Comparison of ENCODE assay signal across 1 cellular context in genomic region chr11:94132823-94133408, GRCh38.
TF ChIP-seq lines count a peak whose summit lies in the region.

No MANE protein-coding gene starts in this region.

TF ChIP-seq in GM12878, 131 proteins besides CTCF, POLR2A, EP300 and RAD21:
- TF ChIP-seq JUNB (IDR thresholded peaks at IDR 0.05) (no peak), MTA2 (IDR thresholded peaks at IDR 0.05; ENCODE audit: low read depth) (no peak), TBL1XR1 (IDR thresholded peaks at IDR 0.05; ENCODE audit: low read depth, low read length) (no peak), SIN3A (IDR thresholded peaks at IDR 0.05; ENCODE audit: low read depth, low read length) (no peak), MXI1 (IDR thresholded peaks at IDR 0.05; ENCODE audit: low read depth, low read length) (no peak), HDGF (IDR thresholded peaks at IDR 0.05) (no peak), CREB1 (IDR thresholded peaks at IDR 0.05; ENCODE audit: low read depth) (no peak), NBN (IDR thresholded peaks at IDR 0.05) (no peak), HDAC2 (IDR thresholded peaks at IDR 0.05) (no peak), KDM1A (IDR thresholded peaks at IDR 0.05; ENCODE audit: borderline replicate concordance) (no peak), CEBPB (IDR thresholded peaks at IDR 0.05; ENCODE audit: borderline replicate concordance in 1 of 2, low read depth in 2 of 2, low read length in 2 of 2) (no peak), SIX5 (IDR thresholded peaks at IDR 0.05; ENCODE audit: low read depth, low read length, severe bottlenecking) (no peak), BMI1 (IDR thresholded peaks at IDR 0.05; ENCODE audit: borderline replicate concordance) (no peak), ZBTB33 (IDR thresholded peaks at IDR 0.05) (no peak)
- TF ChIP-seq, protein P1, sequence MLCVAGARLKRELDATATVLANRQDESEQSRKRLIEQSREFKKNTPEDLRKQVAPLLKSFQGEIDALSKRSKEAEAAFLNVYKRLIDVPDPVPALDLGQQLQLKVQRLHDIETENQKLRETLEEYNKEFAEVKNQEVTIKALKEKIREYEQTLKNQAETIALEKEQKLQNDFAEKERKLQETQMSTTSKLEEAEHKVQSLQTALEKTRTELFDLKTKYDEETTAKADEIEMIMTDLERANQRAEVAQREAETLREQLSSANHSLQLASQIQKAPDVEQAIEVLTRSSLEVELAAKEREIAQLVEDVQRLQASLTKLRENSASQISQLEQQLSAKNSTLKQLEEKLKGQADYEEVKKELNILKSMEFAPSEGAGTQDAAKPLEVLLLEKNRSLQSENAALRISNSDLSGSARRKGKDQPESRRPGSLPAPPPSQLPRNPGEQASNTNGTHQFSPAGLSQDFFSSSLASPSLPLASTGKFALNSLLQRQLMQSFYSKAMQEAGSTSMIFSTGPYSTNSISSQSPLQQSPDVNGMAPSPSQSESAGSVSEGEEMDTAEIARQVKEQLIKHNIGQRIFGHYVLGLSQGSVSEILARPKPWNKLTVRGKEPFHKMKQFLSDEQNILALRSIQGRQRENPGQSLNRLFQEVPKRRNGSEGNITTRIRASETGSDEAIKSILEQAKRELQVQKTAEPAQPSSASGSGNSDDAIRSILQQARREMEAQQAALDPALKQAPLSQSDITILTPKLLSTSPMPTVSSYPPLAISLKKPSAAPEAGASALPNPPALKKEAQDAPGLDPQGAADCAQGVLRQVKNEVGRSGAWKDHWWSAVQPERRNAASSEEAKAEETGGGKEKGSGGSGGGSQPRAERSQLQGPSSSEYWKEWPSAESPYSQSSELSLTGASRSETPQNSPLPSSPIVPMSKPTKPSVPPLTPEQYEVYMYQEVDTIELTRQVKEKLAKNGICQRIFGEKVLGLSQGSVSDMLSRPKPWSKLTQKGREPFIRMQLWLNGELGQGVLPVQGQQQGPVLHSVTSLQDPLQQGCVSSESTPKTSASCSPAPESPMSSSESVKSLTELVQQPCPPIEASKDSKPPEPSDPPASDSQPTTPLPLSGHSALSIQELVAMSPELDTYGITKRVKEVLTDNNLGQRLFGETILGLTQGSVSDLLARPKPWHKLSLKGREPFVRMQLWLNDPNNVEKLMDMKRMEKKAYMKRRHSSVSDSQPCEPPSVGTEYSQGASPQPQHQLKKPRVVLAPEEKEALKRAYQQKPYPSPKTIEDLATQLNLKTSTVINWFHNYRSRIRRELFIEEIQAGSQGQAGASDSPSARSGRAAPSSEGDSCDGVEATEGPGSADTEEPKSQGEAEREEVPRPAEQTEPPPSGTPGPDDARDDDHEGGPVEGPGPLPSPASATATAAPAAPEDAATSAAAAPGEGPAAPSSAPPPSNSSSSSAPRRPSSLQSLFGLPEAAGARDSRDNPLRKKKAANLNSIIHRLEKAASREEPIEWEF (IDR thresholded peaks at IDR 0.05; ENCODE audit: insufficient replicate concordance, low read depth, low read length) = no peak
- TF ChIP-seq, protein P2, sequence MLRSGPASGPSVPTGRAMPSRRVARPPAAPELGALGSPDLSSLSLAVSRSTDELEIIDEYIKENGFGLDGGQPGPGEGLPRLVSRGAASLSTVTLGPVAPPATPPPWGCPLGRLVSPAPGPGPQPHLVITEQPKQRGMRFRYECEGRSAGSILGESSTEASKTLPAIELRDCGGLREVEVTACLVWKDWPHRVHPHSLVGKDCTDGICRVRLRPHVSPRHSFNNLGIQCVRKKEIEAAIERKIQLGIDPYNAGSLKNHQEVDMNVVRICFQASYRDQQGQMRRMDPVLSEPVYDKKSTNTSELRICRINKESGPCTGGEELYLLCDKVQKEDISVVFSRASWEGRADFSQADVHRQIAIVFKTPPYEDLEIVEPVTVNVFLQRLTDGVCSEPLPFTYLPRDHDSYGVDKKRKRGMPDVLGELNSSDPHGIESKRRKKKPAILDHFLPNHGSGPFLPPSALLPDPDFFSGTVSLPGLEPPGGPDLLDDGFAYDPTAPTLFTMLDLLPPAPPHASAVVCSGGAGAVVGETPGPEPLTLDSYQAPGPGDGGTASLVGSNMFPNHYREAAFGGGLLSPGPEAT (IDR thresholded peaks at IDR 0.05; ENCODE audit: low read depth) = no peak
- TF ChIP-seq, protein P3, sequence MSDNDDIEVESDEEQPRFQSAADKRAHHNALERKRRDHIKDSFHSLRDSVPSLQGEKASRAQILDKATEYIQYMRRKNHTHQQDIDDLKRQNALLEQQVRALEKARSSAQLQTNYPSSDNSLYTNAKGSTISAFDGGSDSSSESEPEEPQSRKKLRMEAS (IDR thresholded peaks at IDR 0.05; ENCODE audit: low read depth, low read length) = no peak
